30 cellular contexts compared by ENCODE assay signal in the genomic region with DNA sequence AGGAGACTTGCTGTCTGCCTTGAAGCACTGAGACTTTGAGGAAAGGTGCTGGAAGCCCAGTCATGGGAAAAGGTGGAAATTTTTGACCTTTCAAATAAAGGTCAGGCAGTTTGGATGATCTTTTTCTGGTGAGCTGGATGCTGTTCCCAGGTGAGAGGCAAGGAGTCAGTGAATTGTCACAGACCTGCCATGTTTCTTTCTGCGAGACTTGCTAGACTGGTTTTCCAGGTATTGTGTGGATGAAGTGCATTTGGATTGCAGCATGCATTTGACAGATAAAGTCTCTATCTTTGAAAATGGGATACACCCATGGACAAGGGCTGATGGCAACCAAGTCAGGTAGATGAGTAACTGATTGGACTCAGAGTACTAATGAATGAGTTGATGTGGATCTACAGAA.
DNase-seq lines count a peak whose midpoint lies in the region; ATAC-seq and TF ChIP-seq lines count a peak whose summit lies in the region.
"Had no signal": no experiment of that assay in that cellular context is flagged by ENCODE, and none has a peak within 500 bp of the region (broad histone marks: within the 10 kb centered on the region; RNA-seq: fewer than 3 reads in every experiment).

No MANE protein-coding gene starts in this region.

- H3K36me3 ChIP-seq in hepatocyte (replicated peaks; ENCODE audit: insufficient read depth, low read depth) (no peaks in the 10 kb centered on the region), Karpas-422 (ENCODE audit: insufficient read depth, low read length) (no peaks in the 10 kb centered on the region)
- H3K36me3 ChIP-seq: Peyer's patch, suprapubic skin had no signal

- H3K4me1 ChIP-seq in hepatocyte (ENCODE audit: insufficient read depth) (no peaks in the 10 kb centered on the region), Karpas-422 (ENCODE audit: low read length) (no peaks in the 10 kb centered on the region)
- H3K4me1 ChIP-seq: Peyer's patch had no signal

- H3K9me3 ChIP-seq in hepatocyte (ENCODE audit: low read depth) = no peaks in the 10 kb centered on the region
- no peaks in the 10 kb centered on the region for H3K9me3 ChIP-seq in Karpas-422 (ENCODE audit: low read length)
- H3K9me3 ChIP-seq: Peyer's patch, suprapubic skin had no signal

- TF ChIP-seq CTCF in hepatocyte (IDR thresholded peaks at IDR 0.05; ENCODE audit: poor library complexity) = no peak

- H3K27me3 ChIP-seq in hepatocyte (no peaks in the 10 kb centered on the region), Karpas-422 (ENCODE audit: low read length) (no peaks in the 10 kb centered on the region)
- H3K27me3 ChIP-seq: Peyer's patch, suprapubic skin had no signal

- no peak overlapping the region for H3K4me3 ChIP-seq in hepatocyte
- no peak overlapping the region for H3K4me3 ChIP-seq in Karpas-422 (ENCODE audit: low read length)
- H3K4me3 ChIP-seq: GM12878, Peyer's patch, suprapubic skin had no signal

- H3K9me2 ChIP-seq in hepatocyte (replicated peaks; ENCODE audit: insufficient read depth) (no peaks in the 10 kb centered on the region), Karpas-422 (replicated peaks; ENCODE audit: insufficient read depth, low read length) (no peaks in the 10 kb centered on the region)

- DNase-seq in SIG-M5 treated with dmso at 0.1 percent for 504 hours (lab: John Stamatoyannopoulos, UW; ENCODE audit: unreplicated experiment) (peak; percentile 44), SIG-M5 (lab: John Stamatoyannopoulos, UW) (no peak), NCI-H748 (lab: John Stamatoyannopoulos, UW; ENCODE audit: unreplicated experiment) (peak; percentile 62), hepatocyte (ENCODE audit: low spot score) (peak; percentile 10), iPS-NIHi7 (ENCODE audit: extremely low spot score) (no peak), DMS 273 treated with DMSO at 0.1 percent for 48 hours (lab: John Stamatoyannopoulos, UW) (no peak), Karpas-422 (no peak)
- DNase-seq: activated CD4-positive, alpha-beta T cell treated with anti-CD3 and anti-CD28 coated beads for 48 hours; activated effector memory CD4-positive, alpha-beta T cell treated with Interleukin-2 at 50 U/mL for 16 hours; CD4-positive, CD25-positive, alpha-beta regulatory T cell; EL; Kasumi-1; left ventricle myocardium superior; MV-4-11; naive B cell; NCI-H1694; NCI-H2171; NCI-H524 treated with DMSO at 0.1 percent for 48 hours; Peyer's patch; posterior cingulate gyrus; right cardiac atrium; SHP77 treated with DMSO at 0.1 percent for 48 hours; stimulated activated CD4-positive, alpha-beta T cell treated with anti-CD3 and anti-CD28 coated beads, Interleukin-1b, Interleukin-23, amount 100 ng/mL, for 48 hours; stimulated activated naive CD4-positive, alpha-beta T cell treated with Interleukin-2 at 50 U/mL for 16 hours; T-helper 9 cell had no signal

- H3K4me2 ChIP-seq in hepatocyte = no peak overlapping the region
- H3K4me2 ChIP-seq in Karpas-422 (ENCODE audit: low read depth, low read length, poor library complexity, severe bottlenecking) = no peak overlapping the region

- no peak overlapping the region for H3K27ac ChIP-seq in hepatocyte
- H3K27ac ChIP-seq in Karpas-422 (ENCODE audit: low read length) = no peak overlapping the region
- H3K27ac ChIP-seq: Peyer's patch, suprapubic skin, VCaP had no signal

- no peak overlapping the region for H3K9ac ChIP-seq in Karpas-422 (ENCODE audit: low read length)

- 43% methylated on average over 1 of the region's 1 CpG for WGBS in hepatocyte (ENCODE audit: low lambda C conversion rate, missing lambda C conversion rate)

- no peaks in the 10 kb centered on the region for H3K79me2 ChIP-seq in hepatocyte
- no peaks in the 10 kb centered on the region for H3K79me2 ChIP-seq in Karpas-422 (ENCODE audit: low read length)

- no peak for ATAC-seq in activated CD4-positive, CD25-positive, alpha-beta regulatory T cell treated with anti-CD3 and anti-CD28 coated beads, Interleukin-2, amount 50 U/mL, for 24 hours
- ATAC-seq: GM12878, HepG2, left ventricle myocardium superior, right cardiac atrium had no signal

- no peaks in the 10 kb centered on the region for H4K20me1 ChIP-seq in hepatocyte (ENCODE audit: insufficient read depth, poor library complexity, severe bottlenecking)
- no peaks in the 10 kb centered on the region for H4K20me1 ChIP-seq in Karpas-422 (ENCODE audit: insufficient read depth, low read depth, low read length)

- H2AFZ ChIP-seq in hepatocyte = no peak overlapping the region
- H2AFZ ChIP-seq in Karpas-422 (ENCODE audit: low read length) = no peak overlapping the region

Comparison
In these comparisons a context has a peak if more than half of its experiments do, and no peak if none do; other contexts are left out.
1. DNase-seq: peak in SIG-M5 treated with dmso at 0.1 percent for 504 hours (single experiment), NCI-H748 (single experiment) and hepatocyte (single experiment); none in SIG-M5 (single experiment), iPS-NIHi7 (single experiment), DMS 273 treated with DMSO at 0.1 percent for 48 hours (single experiment) and Karpas-422 (single experiment).